ENCODE assay signal across 1 cellular context in the genomic region with DNA sequence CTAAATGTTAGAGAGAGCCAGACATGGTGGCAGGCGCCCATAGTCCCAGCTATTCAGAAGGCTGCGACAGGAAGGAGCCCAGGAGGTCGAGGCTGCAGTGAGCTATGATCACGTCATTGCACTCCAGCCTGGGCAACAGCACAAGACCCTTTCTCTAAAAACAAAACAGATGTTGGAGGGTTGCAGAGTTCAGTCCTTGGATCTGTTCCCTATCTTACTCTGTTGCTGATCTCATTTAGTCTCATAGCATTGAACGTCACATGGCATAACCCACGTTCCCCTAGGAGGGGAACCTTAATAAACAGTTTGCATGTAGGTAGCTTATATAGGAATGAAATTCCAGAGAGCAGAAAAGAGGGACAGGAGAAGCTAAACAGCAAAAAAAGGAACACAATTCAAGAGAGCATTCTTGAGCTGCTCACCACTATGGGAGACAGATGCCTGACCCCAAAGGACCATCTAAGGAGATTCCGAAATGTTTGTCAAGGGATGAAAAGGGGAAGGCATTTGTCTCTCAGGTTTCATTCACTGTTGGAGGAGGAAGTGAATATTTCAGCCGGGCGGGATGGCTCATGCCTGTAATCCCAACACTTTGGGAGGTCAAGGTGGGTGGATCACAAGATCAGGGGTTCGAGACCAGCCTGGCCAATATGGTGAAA.
TF ChIP-seq lines count a peak whose summit lies in the region.

No MANE protein-coding gene starts in this region.

TF ChIP-seq in WTC11, 78 proteins besides CTCF, POLR2A, EP300 and RAD21:
- TF ChIP-seq FOXJ3 (CRISPR knock-in tag; IDR thresholded peaks at IDR 0.05; ENCODE audit: borderline replicate concordance), result no peak
- no peak for TF ChIP-seq SMAD3 (CRISPR knock-in tag; IDR thresholded peaks at IDR 0.05; ENCODE audit: borderline replicate concordance)
- no peak for TF ChIP-seq FOXP1 (CRISPR knock-in tag; IDR thresholded peaks at IDR 0.05; ENCODE audit: borderline replicate concordance)
- no peak for TF ChIP-seq NFE2L1 (CRISPR knock-in tag; IDR thresholded peaks at IDR 0.05)
- TF ChIP-seq, protein P1, sequence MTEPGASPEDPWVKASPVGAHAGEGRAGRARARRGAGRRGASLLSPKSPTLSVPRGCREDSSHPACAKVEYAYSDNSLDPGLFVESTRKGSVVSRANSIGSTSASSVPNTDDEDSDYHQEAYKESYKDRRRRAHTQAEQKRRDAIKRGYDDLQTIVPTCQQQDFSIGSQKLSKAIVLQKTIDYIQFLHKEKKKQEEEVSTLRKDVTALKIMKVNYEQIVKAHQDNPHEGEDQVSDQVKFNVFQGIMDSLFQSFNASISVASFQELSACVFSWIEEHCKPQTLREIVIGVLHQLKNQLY (CRISPR knock-in tag; IDR thresholded peaks at IDR 0.05), result no peak
- TF ChIP-seq ZNF121 (CRISPR knock-in tag; IDR thresholded peaks at IDR 0.05), result peak; percentile 56; the same call in 1 of the 2 replicates
- TF ChIP-seq IRF2 (CRISPR knock-in tag; IDR thresholded peaks at IDR 0.05; ENCODE audit: borderline replicate concordance, low read depth), result no peak
- no peak for TF ChIP-seq GRHL2 (CRISPR knock-in tag; IDR thresholded peaks at IDR 0.05; ENCODE audit: insufficient replicate concordance, severe bottlenecking)
- TF ChIP-seq, protein P2, sequence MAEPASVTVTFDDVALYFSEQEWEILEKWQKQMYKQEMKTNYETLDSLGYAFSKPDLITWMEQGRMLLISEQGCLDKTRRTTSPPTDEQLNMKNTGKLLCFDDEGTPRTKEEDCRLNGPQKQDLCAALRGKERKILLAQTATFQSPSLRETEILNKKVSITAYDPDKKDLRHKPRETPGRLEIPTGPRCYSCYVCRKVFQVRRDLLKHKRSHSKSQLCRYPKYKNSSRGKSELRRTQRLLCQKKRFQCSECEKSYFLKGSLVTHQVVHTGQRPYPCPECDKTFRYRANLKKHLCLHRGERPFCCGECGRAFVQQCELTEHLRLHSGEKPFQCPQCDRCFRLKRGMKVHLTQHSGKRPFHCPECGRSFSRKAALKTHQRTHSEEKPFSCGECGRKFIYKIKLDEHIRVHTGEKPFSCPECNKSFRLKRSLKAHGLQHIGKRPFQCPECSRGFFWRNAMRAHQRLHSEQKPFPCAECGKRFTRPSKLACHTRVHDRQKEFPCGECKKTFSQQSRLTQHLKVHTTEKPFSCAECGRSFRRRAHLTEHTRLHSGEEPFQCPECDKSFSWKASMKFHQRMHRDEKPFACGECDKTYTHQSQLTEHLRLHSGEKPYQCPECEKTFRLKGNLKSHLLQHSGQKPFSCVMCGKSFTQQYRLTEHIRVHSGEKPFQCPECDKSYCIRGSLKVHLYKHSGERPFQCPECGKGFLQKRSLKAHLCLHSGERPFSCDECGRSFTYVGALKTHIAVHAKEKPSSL (CRISPR knock-in tag; conservative IDR thresholded peaks at IDR 0.05), result no peak
